In the genomic region with DNA sequence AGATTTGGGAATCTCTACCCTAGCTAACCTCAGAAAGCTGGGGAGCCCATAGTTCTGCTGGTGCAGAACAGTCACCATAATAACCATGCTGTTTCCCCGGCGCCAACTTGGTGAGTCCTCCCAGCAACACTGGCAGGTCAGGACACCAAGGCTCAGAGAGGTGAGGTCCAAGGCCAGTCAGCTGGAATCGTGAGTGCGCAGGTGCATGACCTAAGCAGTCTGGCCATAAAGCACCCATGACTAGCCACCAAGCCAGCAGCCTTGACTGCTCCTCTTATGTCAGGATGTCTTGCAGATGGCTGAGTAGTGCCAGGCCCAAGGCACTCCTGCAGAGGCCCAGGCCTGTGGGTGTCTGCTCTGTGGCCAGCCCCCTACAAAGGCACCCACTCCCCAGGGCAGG, we compare ENCODE assay signal across 1 cellular context.
TF ChIP-seq lines count a peak whose summit lies in the region.

No MANE protein-coding gene starts in this region.

TF ChIP-seq in GM23338, 12 proteins besides CTCF, POLR2A, EP300 and RAD21 (continued from another document):
- TF ChIP-seq REST (IDR thresholded peaks at IDR 0.05; ENCODE audit: unreplicated experiment) = no peak
- TF ChIP-seq EZH2phosphoT487 (IDR thresholded peaks at IDR 0.05; ENCODE audit: unreplicated experiment) = no peak
- no peak for TF ChIP-seq CREB1 (CRISPR knock-in tag; IDR thresholded peaks at IDR 0.05; ENCODE audit: low read depth)
- TF ChIP-seq, protein P1, sequence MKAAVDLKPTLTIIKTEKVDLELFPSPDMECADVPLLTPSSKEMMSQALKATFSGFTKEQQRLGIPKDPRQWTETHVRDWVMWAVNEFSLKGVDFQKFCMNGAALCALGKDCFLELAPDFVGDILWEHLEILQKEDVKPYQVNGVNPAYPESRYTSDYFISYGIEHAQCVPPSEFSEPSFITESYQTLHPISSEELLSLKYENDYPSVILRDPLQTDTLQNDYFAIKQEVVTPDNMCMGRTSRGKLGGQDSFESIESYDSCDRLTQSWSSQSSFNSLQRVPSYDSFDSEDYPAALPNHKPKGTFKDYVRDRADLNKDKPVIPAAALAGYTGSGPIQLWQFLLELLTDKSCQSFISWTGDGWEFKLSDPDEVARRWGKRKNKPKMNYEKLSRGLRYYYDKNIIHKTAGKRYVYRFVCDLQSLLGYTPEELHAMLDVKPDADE (IDR thresholded peaks at IDR 0.05) = no peak
- TF ChIP-seq POLR2AphosphoS5 (IDR thresholded peaks at IDR 0.05; ENCODE audit: low read depth) = no peak
- TF ChIP-seq EZH2 (IDR thresholded peaks at IDR 0.05; ENCODE audit: low read depth, unreplicated experiment) = no peak
- TF ChIP-seq ZNF114 (CRISPR knock-in tag; IDR thresholded peaks at IDR 0.05) = no peak
- TF ChIP-seq JUNB (IDR thresholded peaks at IDR 0.05; ENCODE audit: unreplicated experiment) = no peak
TF ChIP-seq in GM23338: peak in this region for 0.
